Comparison of ENCODE assay signal across 34 cellular contexts in genomic region chr17:50516980-50517379, GRCh38. TPM values are rescaled to one million over a fixed set of nuclear protein-coding genes. Genes with fewer than 3 reads are reported as not detected.
A peak's percentile ranks its signal among the peaks of the same experiment; 100 is the strongest.
DNase-seq lines count a peak whose midpoint lies in the region; ATAC-seq, FAIRE-seq and TF ChIP-seq lines count a peak whose summit lies in the region.
"Had no signal": no experiment of that assay in that cellular context is flagged by ENCODE, and none has a peak within 500 bp of the region (broad histone marks: within the 10 kb centered on the region; RNA-seq: fewer than 3 reads in every experiment).

No MANE protein-coding gene starts in this region.

- H3K27ac Mint-ChIP-seq in activated naive CD4-positive, alpha-beta T cell treated with anti-CD3 and anti-CD28 coated beads, Interleukin-2, amount 10 ng/mL, durations not matched to agents 7 days and 5 days = peak overlapping the region; percentile 29
- H3K27ac Mint-ChIP-seq in chondrocyte (ENCODE audit: unreplicated experiment) (peak overlapping the region; percentile 3), Caco-2 (ENCODE audit: unreplicated experiment) (no peak overlapping the region)
- no peak overlapping the region for H3K27ac Mint-ChIP-seq in activated naive CD8-positive, alpha-beta T cell treated with anti-CD3 and anti-CD28 coated beads, Interleukin-2, amount 50 U/mL, for 24 hours
- H3K27ac Mint-ChIP-seq: CD14-positive monocyte, nephron progenitor cell, WTC11 had no signal

- no peak for DNase-seq in activated naive CD4-positive, alpha-beta T cell treated with anti-CD3 and anti-CD28 coated beads, Interleukin-2, amount 10 ng/mL, durations not matched to agents 7 days and 5 days
- no peak for DNase-seq in activated naive CD4-positive, alpha-beta T cell (lab: John Stamatoyannopoulos, UW)
- DNase-seq in HTR-8/SVneo (ENCODE audit: insufficient read length, low spot score) (no peak), chondrocyte (ENCODE audit: low spot score) (no peak), Caco-2 (no peak), superior temporal gyrus (ENCODE audit: extremely low spot score) (no peak)
- no peak for DNase-seq in activated naive CD8-positive, alpha-beta T cell treated with anti-CD3 and anti-CD28 coated beads, Interleukin-2, amount 50 U/mL, for 24 hours
- DNase-seq: activated CD4-positive, alpha-beta T cell treated with anti-CD3 and anti-CD28 coated beads, Interleukin-2, amount 50 U/mL, for 1 hour; activated naive CD4-positive, alpha-beta T cell treated with Interleukin-2 at 50 U/mL for 16 hours; activated T-cell treated with anti-CD3 and anti-CD28 coated beads, Interleukin-2, amount 50 U/mL, for 48 hours; adrenal gland; Calu3; DMS79; GDM1; HCEC 1CT; midbrain; NCI-H1417 treated with DMSO at 0.1 percent for 48 hours; NCI-H2029 treated with DMSO at 0.1 percent for 48 hours; NCI-H524; nephron progenitor cell; NK-92 treated with Interleukin-12 subunit alpha and Interleukin-12 subunit beta, amount 100 ng/mL, for 24 hours; PC-9; retina; small intestine; stimulated activated naive CD4-positive, alpha-beta T cell; T1000 had no signal

- H3K27me3 ChIP-seq in mucosa of rectum (ENCODE audit: control insufficient read depth in 2 of 2, insufficient read depth in 2 of 2, low read length in 2 of 2) = no peaks in the 10 kb centered on the region
- no peaks in the 10 kb centered on the region for H3K27me3 ChIP-seq in Caco-2 (replicated peaks; ENCODE audit: control insufficient read depth, insufficient read depth, low read length)
- H3K27me3 ChIP-seq: adrenal gland, suprapubic skin had no signal

- POLR2A ChIA-PET in Caco-2 (lab: Charles Lee) = no interaction called here

- no peak overlapping the region for H3K4me3 ChIP-seq in mucosa of rectum (ENCODE audit: low read length in 2 of 2)
- no peak overlapping the region for H3K4me3 ChIP-seq in Caco-2 (ENCODE audit: low read depth, low read length)
- H3K4me3 ChIP-seq: adrenal gland, PC-9, suprapubic skin had no signal

- H3K9me3 ChIP-seq in mucosa of rectum (ENCODE audit: control insufficient read depth in 2 of 2, low read length in 2 of 2) = no peaks in the 10 kb centered on the region
- H3K9me3 ChIP-seq in Caco-2 = no peaks in the 10 kb centered on the region
- H3K9me3 ChIP-seq: adrenal gland, suprapubic skin had no signal

- H3K36me3 ChIP-seq in mucosa of rectum (ENCODE audit: control insufficient read depth in 2 of 2, insufficient read depth in 2 of 2, low read length in 2 of 2) (no peaks in the 10 kb centered on the region), Caco-2 (ENCODE audit: control insufficient read depth, insufficient read depth, low read length) (no peaks in the 10 kb centered on the region)
- H3K36me3 ChIP-seq: adrenal gland, suprapubic skin had no signal

- no peak for ATAC-seq in activated naive CD8-positive, alpha-beta T cell treated with anti-CD3 and anti-CD28 coated beads, Interleukin-2, amount 50 U/mL, for 24 hours
- ATAC-seq: WTC11 had no signal

- no TSS peak for BruUV-seq in Caco-2 (replicated peaks; lab: Mats Ljungman, UMichigan)

- no peaks in the 10 kb centered on the region for H3K36me3 Mint-ChIP-seq in activated naive CD4-positive, alpha-beta T cell treated with anti-CD3 and anti-CD28 coated beads, Interleukin-2, amount 10 ng/mL, durations not matched to agents 7 days and 5 days
- no peaks in the 10 kb centered on the region for H3K36me3 Mint-ChIP-seq in chondrocyte (ENCODE audit: low read depth)
- no peaks in the 10 kb centered on the region for H3K36me3 Mint-ChIP-seq in Caco-2 (ENCODE audit: insufficient read depth, unreplicated experiment)
- no peaks in the 10 kb centered on the region for H3K36me3 Mint-ChIP-seq in activated naive CD8-positive, alpha-beta T cell treated with anti-CD3 and anti-CD28 coated beads, Interleukin-2, amount 50 U/mL, for 24 hours (ENCODE audit: low read depth)
- H3K36me3 Mint-ChIP-seq: CD14-positive monocyte, WTC11 had no signal

- intact Hi-C loops in Caco-2 (cut with micrococcal nuclease; ENCODE audit: unreplicated experiment) = loop anchor here (1.0 kb wide), 1 partner anchor 30 kb away; no protein-coding TSS in a partner anchor

- no peaks in the 10 kb centered on the region for H3K9me3 Mint-ChIP-seq in activated naive CD4-positive, alpha-beta T cell treated with anti-CD3 and anti-CD28 coated beads, Interleukin-2, amount 10 ng/mL, durations not matched to agents 7 days and 5 days
- H3K9me3 Mint-ChIP-seq in chondrocyte (ENCODE audit: low read depth) (no peaks in the 10 kb centered on the region), Caco-2 (ENCODE audit: unreplicated experiment) (no peaks in the 10 kb centered on the region)
- H3K9me3 Mint-ChIP-seq in activated naive CD8-positive, alpha-beta T cell treated with anti-CD3 and anti-CD28 coated beads, Interleukin-2, amount 50 U/mL, for 24 hours = no peaks in the 10 kb centered on the region
- H3K9me3 Mint-ChIP-seq: CD14-positive monocyte, nephron progenitor cell, WTC11 had no signal

- TF ChIP-seq CTCF in chondrocyte (IDR thresholded peaks at IDR 0.05) = no peak
- TF ChIP-seq CTCF in Caco-2 (IDR thresholded peaks at IDR 0.05; ENCODE audit: insufficient read depth in 1 of 2, low read depth in 1 of 2, low read length in 1 of 2, severe bottlenecking in 1 of 2, unreplicated experiment in 1 of 2) = no peak

- CTCF ChIA-PET in activated naive CD4-positive, alpha-beta T cell treated with anti-CD3 and anti-CD28 coated beads, Interleukin-2, amount 10 ng/mL, durations not matched to agents 7 days and 5 days (lab: Charles Lee) = interaction anchor here (1.9 kb wide), 1 partner anchor 16 kb away, joined by 7 read pairs; no protein-coding TSS in a partner anchor
- CTCF ChIA-PET in Caco-2 (lab: Charles Lee) = interaction anchor here (0.6 to 1.2 kb wide), 3 partner anchors 31 to 58 kb away, joined by 3 to 5 read pairs (median 4); no protein-coding TSS in a partner anchor

- H3K27me3 Mint-ChIP-seq in activated naive CD4-positive, alpha-beta T cell treated with anti-CD3 and anti-CD28 coated beads, Interleukin-2, amount 10 ng/mL, durations not matched to agents 7 days and 5 days = no peaks in the 10 kb centered on the region
- H3K27me3 Mint-ChIP-seq in chondrocyte (ENCODE audit: low read depth) (no peaks in the 10 kb centered on the region), Caco-2 (ENCODE audit: insufficient read depth, unreplicated experiment) (no peaks in the 10 kb centered on the region)
- H3K27me3 Mint-ChIP-seq in activated naive CD8-positive, alpha-beta T cell treated with anti-CD3 and anti-CD28 coated beads, Interleukin-2, amount 50 U/mL, for 24 hours = no peaks in the 10 kb centered on the region

- H3K4me1 Mint-ChIP-seq in activated naive CD4-positive, alpha-beta T cell treated with anti-CD3 and anti-CD28 coated beads, Interleukin-2, amount 10 ng/mL, durations not matched to agents 7 days and 5 days = peaks cover 34% of the 10 kb centered on the region
- H3K4me1 Mint-ChIP-seq in chondrocyte (ENCODE audit: low read depth) (peaks cover 36% of the 10 kb centered on the region), Caco-2 (ENCODE audit: low read depth, unreplicated experiment) (peaks cover 23% of the 10 kb centered on the region)
- peaks cover 2% of the 10 kb centered on the region for H3K4me1 Mint-ChIP-seq in activated naive CD8-positive, alpha-beta T cell treated with anti-CD3 and anti-CD28 coated beads, Interleukin-2, amount 50 U/mL, for 24 hours

- H3K4me1 ChIP-seq in mucosa of rectum (ENCODE audit: control insufficient read depth in 2 of 2, insufficient read depth in 2 of 2, low read length in 2 of 2) (peaks cover 7 to 13% of the 10 kb centered on the region in 2 donors), Caco-2 (peaks cover 4% of the 10 kb centered on the region; the same call in 1 of the 2 replicates)

- peak; percentile 36 for FAIRE-seq in HTR-8/SVneo (lab: Jason Lieb, UNC)
- FAIRE-seq: A204.1, islet of Langerhans, small intestine had no signal

- H3K9ac ChIP-seq in mucosa of rectum (ENCODE audit: low read depth in 1 of 2, low read length in 2 of 2) = no peak overlapping the region
- H3K9ac ChIP-seq: parathyroid adenoma had no signal

- H3K27ac ChIP-seq in mucosa of rectum (ENCODE audit: low read depth in 2 of 2, low read length in 2 of 2) = peak overlapping the region; percentile 37 to 57
- H3K27ac ChIP-seq: adrenal gland, HL-60, parathyroid adenoma, PC-9, suprapubic skin had no signal

- H3K4me3 Mint-ChIP-seq in activated naive CD4-positive, alpha-beta T cell treated with anti-CD3 and anti-CD28 coated beads, Interleukin-2, amount 10 ng/mL, durations not matched to agents 7 days and 5 days = no peak overlapping the region
- H3K4me3 Mint-ChIP-seq in chondrocyte (ENCODE audit: unreplicated experiment) (no peak overlapping the region), Caco-2 (ENCODE audit: unreplicated experiment) (no peak overlapping the region)
- H3K4me3 Mint-ChIP-seq in activated naive CD8-positive, alpha-beta T cell treated with anti-CD3 and anti-CD28 coated beads, Interleukin-2, amount 50 U/mL, for 24 hours = no peak overlapping the region
- H3K4me3 Mint-ChIP-seq: CD14-positive monocyte, nephron progenitor cell, WTC11 had no signal

RNA-seq across cellular contexts. Expression of gene MYCBPAP, which starts 8.7 kb away (rescaled TPM):
- 0.99 to 1.2 TPM (median 1.00 TPM) in 3 replicates for total RNA-seq in chondrocyte
- 1.3 and 2.7 TPM in 2 replicates for total RNA-seq in Caco-2 (2022)

RNA-seq across cellular contexts. Expression of gene EPN3, which starts 15.6 kb away (rescaled TPM):
- not detected in 3 replicates for total RNA-seq in chondrocyte
- total RNA-seq in Caco-2 (2022) = 49.4 and 53.2 TPM in 2 replicates

RNA-seq across cellular contexts. Expression of gene SPATA20, which starts 30.0 kb away (rescaled TPM):
- 51.0 to 60.1 TPM (median 51.8 TPM) in 3 replicates for total RNA-seq in chondrocyte
- total RNA-seq in Caco-2 (2022) = 149 and 176 TPM in 2 replicates

RNA-seq across cellular contexts. Expression of gene RSAD1, which starts 38.3 kb away (rescaled TPM):
- total RNA-seq in chondrocyte (28.6 to 33.4 TPM (median 29.8 TPM) in 3 replicates), Caco-2 (2022) (85.3 and 93.9 TPM in 2 replicates)

RNA-seq across cellular contexts. Expression of gene CACNA1G, which starts 43.5 kb away (rescaled TPM):
- total RNA-seq in chondrocyte (0.05 to 0.41 TPM (median 0.10 TPM) in 3 replicates), Caco-2 (2022) (1.4 and 1.6 TPM in 2 replicates)
- total RNA-seq: Calu3 had no signal

Comparison
In these comparisons a context has a peak if more than half of its experiments do, and no peak if none do; other contexts are left out.
1. H3K27ac Mint-ChIP-seq: peak in activated naive CD4-positive, alpha-beta T cell treated with anti-CD3 and anti-CD28 coated beads, Interleukin-2, amount 10 ng/mL, durations not matched to agents 7 days and 5 days (single experiment) and chondrocyte (single experiment); none in Caco-2 (single experiment) and activated naive CD8-positive, alpha-beta T cell treated with anti-CD3 and anti-CD28 coated beads, Interleukin-2, amount 50 U/mL, for 24 hours (single experiment).
2. RNA of gene EPN3, which starts 15.6 kb away (total RNA-seq): 49.4 to 53.2 TPM in Caco-2; not detected in chondrocyte; every median in the first group is over 10 times any median in the second.